ENCODE assay signal across 1 cellular context in the genomic region with DNA sequence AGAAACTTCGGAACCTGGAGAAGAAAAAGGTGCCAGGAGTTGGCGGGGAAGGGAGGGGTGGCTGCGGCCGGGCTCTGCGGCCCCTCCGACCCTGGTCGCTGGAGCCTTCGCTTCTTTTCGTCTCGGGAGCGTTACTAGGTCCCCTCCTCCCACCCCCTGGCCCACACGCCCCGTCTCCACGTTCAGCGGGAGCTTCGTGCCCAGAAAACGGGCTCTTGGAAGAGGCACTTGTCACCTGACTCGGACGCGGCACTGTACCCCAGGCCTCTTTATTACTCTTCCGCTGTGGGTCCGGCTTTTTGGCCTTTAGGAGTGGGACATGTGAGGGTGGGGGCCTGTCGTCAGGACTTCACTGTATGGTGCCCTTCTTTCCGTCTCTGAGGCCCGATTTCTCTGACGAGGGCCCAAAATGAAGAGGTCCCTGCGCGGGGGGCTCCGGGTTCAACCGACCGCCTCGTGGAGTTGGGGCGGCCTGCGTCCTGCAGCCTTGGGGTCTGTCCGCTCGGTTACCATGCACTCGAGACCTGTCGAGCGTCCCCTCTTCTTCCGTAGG.
TF ChIP-seq lines count a peak whose summit lies in the region.

No MANE protein-coding gene starts in this region.

TF ChIP-seq in HepG2, 621 proteins besides CTCF, POLR2A, EP300 and RAD21 (continues in another document):
- TF ChIP-seq ZBTB10 (CRISPR knock-in tag; IDR thresholded peaks at IDR 0.05; ENCODE audit: borderline replicate concordance) (peak; percentile 23; the same call in 1 of the 2 replicates), KDM5A (IDR thresholded peaks at IDR 0.05; ENCODE audit: borderline replicate concordance, low read length) (peak; percentile 58), NKX3-1 (CRISPR knock-in tag; IDR thresholded peaks at IDR 0.05) (0 out of 2 replicates have a peak, but pooled peaks have one; percentile 42), MTA3 (CRISPR knock-in tag; IDR thresholded peaks at IDR 0.05) (no peak), ZNF879 (CRISPR knock-in tag; IDR thresholded peaks at IDR 0.05) (peak; percentile 23; the same call in 1 of the 2 replicates), ZNF562 (CRISPR knock-in tag; IDR thresholded peaks at IDR 0.05; ENCODE audit: borderline replicate concordance) (no peak), XBP1 (CRISPR knock-in tag; IDR thresholded peaks at IDR 0.05) (no peak), ZNF839 (CRISPR knock-in tag; IDR thresholded peaks at IDR 0.05; ENCODE audit: borderline replicate concordance) (0 out of 2 replicates have a peak, but pooled peaks have one; percentile 32), ZFP90 (CRISPR knock-in tag; IDR thresholded peaks at IDR 0.05; ENCODE audit: borderline replicate concordance) (0 out of 2 replicates have a peak, but pooled peaks have one; percentile 12), ZNF407 (CRISPR knock-in tag; IDR thresholded peaks at IDR 0.05; ENCODE audit: not compliant biosample characterization) (no peak), ZNF850 (CRISPR knock-in tag; conservative IDR thresholded peaks at IDR 0.05) (0 out of 2 replicates have a peak, but pooled peaks have one; percentile 41), ZFY (CRISPR knock-in tag; IDR thresholded peaks at IDR 0.05) (peak; percentile 17), MBNL3 (CRISPR knock-in tag; conservative IDR thresholded peaks at IDR 0.05) (no peak), ZNF274 (CRISPR knock-in tag; IDR thresholded peaks at IDR 0.05) (0 out of 2 replicates have a peak, but pooled peaks have one; percentile 13), NPAS2 (CRISPR knock-in tag; IDR thresholded peaks at IDR 0.05; ENCODE audit: borderline replicate concordance) (no peak), AGO2 (optimal IDR thresholded peaks at IDR 0.05; ENCODE audit: low read depth, low read length) (peak; percentile 47), KAT8 (CRISPR knock-in tag; IDR thresholded peaks at IDR 0.05) (no peak), ZNF17 (CRISPR knock-in tag; IDR thresholded peaks at IDR 0.05) (no peak), NFKB2 (CRISPR knock-in tag; IDR thresholded peaks at IDR 0.05; ENCODE audit: borderline replicate concordance) (0 out of 2 replicates have a peak, but pooled peaks have one; percentile 38), SNAPC2 (CRISPR knock-in tag; IDR thresholded peaks at IDR 0.05) (no peak), ZNF678 (CRISPR knock-in tag; IDR thresholded peaks at IDR 0.05) (no peak), MLX (CRISPR knock-in tag; IDR thresholded peaks at IDR 0.05) (no peak), ZFP36L1 (CRISPR knock-in tag; IDR thresholded peaks at IDR 0.05) (0 out of 2 replicates have a peak, but pooled peaks have one; percentile 7), POGK (CRISPR knock-in tag; conservative IDR thresholded peaks at IDR 0.05) (no peak)
- TF ChIP-seq, protein P1, sequence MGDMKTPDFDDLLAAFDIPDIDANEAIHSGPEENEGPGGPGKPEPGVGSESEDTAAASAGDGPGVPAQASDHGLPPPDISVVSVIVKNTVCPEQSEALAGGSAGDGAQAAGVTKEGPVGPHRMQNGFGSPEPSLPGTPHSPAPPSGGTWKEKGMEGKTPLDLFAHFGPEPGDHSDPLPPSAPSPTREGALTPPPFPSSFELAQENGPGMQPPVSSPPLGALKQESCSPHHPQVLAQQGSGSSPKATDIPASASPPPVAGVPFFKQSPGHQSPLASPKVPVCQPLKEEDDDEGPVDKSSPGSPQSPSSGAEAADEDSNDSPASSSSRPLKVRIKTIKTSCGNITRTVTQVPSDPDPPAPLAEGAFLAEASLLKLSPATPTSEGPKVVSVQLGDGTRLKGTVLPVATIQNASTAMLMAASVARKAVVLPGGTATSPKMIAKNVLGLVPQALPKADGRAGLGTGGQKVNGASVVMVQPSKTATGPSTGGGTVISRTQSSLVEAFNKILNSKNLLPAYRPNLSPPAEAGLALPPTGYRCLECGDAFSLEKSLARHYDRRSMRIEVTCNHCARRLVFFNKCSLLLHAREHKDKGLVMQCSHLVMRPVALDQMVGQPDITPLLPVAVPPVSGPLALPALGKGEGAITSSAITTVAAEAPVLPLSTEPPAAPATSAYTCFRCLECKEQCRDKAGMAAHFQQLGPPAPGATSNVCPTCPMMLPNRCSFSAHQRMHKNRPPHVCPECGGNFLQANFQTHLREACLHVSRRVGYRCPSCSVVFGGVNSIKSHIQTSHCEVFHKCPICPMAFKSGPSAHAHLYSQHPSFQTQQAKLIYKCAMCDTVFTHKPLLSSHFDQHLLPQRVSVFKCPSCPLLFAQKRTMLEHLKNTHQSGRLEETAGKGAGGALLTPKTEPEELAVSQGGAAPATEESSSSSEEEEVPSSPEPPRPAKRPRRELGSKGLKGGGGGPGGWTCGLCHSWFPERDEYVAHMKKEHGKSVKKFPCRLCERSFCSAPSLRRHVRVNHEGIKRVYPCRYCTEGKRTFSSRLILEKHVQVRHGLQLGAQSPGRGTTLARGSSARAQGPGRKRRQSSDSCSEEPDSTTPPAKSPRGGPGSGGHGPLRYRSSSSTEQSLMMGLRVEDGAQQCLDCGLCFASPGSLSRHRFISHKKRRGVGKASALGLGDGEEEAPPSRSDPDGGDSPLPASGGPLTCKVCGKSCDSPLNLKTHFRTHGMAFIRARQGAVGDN (CRISPR knock-in tag; IDR thresholded peaks at IDR 0.05) = peak; percentile 38; the same call in 1 of the 2 replicates
- TF ChIP-seq, protein P2, sequence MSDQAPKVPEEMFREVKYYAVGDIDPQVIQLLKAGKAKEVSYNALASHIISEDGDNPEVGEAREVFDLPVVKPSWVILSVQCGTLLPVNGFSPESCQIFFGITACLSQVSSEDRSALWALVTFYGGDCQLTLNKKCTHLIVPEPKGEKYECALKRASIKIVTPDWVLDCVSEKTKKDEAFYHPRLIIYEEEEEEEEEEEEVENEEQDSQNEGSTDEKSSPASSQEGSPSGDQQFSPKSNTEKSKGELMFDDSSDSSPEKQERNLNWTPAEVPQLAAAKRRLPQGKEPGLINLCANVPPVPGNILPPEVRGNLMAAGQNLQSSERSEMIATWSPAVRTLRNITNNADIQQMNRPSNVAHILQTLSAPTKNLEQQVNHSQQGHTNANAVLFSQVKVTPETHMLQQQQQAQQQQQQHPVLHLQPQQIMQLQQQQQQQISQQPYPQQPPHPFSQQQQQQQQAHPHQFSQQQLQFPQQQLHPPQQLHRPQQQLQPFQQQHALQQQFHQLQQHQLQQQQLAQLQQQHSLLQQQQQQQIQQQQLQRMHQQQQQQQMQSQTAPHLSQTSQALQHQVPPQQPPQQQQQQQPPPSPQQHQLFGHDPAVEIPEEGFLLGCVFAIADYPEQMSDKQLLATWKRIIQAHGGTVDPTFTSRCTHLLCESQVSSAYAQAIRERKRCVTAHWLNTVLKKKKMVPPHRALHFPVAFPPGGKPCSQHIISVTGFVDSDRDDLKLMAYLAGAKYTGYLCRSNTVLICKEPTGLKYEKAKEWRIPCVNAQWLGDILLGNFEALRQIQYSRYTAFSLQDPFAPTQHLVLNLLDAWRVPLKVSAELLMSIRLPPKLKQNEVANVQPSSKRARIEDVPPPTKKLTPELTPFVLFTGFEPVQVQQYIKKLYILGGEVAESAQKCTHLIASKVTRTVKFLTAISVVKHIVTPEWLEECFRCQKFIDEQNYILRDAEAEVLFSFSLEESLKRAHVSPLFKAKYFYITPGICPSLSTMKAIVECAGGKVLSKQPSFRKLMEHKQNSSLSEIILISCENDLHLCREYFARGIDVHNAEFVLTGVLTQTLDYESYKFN (CRISPR knock-in tag; conservative IDR thresholded peaks at IDR 0.05) = 0 out of 2 replicates have a peak, but pooled peaks have one; percentile 12
- TF ChIP-seq, protein P3, sequence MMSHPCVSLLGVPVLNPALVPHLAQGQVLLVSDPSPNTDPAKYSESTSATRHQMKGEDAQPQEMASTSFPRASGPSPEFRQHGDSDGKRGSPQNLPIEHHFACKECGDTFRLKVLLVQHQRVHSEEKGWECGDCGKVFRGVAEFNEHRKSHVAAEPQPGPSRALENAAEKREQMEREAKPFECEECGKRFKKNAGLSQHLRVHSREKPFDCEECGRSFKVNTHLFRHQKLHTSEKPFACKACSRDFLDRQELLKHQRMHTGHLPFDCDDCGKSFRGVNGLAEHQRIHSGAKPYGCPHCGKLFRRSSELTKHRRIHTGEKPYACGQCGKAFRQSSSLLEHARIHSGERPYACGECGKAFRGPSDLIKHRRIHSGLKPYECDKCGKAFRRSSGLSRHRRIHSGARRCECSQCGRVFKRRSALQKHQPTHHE (CRISPR knock-in tag; IDR thresholded peaks at IDR 0.05; ENCODE audit: borderline replicate concordance) = no peak
